15 cellular contexts compared by ENCODE assay signal in the genomic region with DNA sequence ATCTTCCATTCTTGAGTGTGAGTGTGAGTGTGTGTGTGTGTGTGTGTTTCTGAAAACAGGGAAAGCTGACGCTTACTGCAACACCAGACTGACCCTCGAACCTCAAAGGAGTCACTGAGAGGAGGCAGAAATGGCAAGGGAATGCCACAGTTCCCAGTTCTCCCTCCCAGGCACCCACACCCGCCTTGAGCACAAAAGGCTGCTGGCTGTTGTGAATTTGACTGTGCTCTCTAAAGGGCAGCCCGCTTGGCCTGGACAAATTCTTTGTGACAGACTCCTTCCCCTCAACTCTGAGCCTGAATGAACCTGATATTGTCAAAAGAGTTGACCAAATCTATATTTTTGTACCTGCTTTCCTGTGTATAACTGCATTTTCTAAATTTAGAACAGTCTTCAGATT.
A peak's percentile ranks its signal among the peaks of the same experiment; 100 is the strongest.
DNase-seq lines count a peak whose midpoint lies in the region; ATAC-seq and TF ChIP-seq lines count a peak whose summit lies in the region.
"Had no signal": no experiment of that assay in that cellular context is flagged by ENCODE, and none has a peak within 500 bp of the region (broad histone marks: within the 10 kb centered on the region; RNA-seq: fewer than 3 reads in every experiment).

No MANE protein-coding gene starts in this region.

- H3K9me2 ChIP-seq in GM23338 (ENCODE audit: insufficient read depth): no peaks in the 10 kb centered on the region

- no peak overlapping the region for H3K4me3 Mint-ChIP-seq in GM23338
- no peak overlapping the region for H3K4me3 Mint-ChIP-seq in activated T-cell treated with anti-CD3 and anti-CD28 coated beads, Interleukin-2, amount 50 U/mL, for 72 hours
- H3K4me3 Mint-ChIP-seq: CD4-positive, alpha-beta T cell had no signal

- no peak overlapping the region for H3K27ac ChIP-seq in GM23338 (ENCODE audit: low read depth)
- H3K27ac ChIP-seq: HL-60 had no signal

- no peaks in the 10 kb centered on the region for H3K36me3 ChIP-seq in GM23338 (ENCODE audit: insufficient read depth)
- H3K36me3 ChIP-seq: BE2C, HAP-1 had no signal

- H3K27ac Mint-ChIP-seq in GM23338: no peak overlapping the region
- no peak overlapping the region for H3K27ac Mint-ChIP-seq in activated T-cell treated with anti-CD3 and anti-CD28 coated beads, Interleukin-2, amount 50 U/mL, for 72 hours
- H3K27ac Mint-ChIP-seq: CD4-positive, alpha-beta T cell had no signal

- H3K27me3 ChIP-seq in GM23338 (ENCODE audit: insufficient read depth): no peaks in the 10 kb centered on the region
- H3K27me3 ChIP-seq: BE2C had no signal

- H3K79me2 ChIP-seq in GM23338 (replicated peaks; ENCODE audit: insufficient read depth): no peaks in the 10 kb centered on the region

- no peak overlapping the region for H3K4me2 ChIP-seq in GM23338

- H3K4me3 ChIP-seq in GM23338: no peak overlapping the region
- H3K4me3 ChIP-seq: HAP-1 had no signal

- DNase-seq in ELF-1 (ENCODE audit: low read depth, low spot score): peak; percentile 26
- no peak for DNase-seq in GM23338 (ENCODE audit: low spot score)
- peak; percentile 16 for DNase-seq in mesenteric fat pad (ENCODE audit: low spot score)
- DNase-seq in retina: peak; percentile 26
- no peak for DNase-seq in activated naive CD4-positive, alpha-beta T cell (lab: John Stamatoyannopoulos, UW)
- DNase-seq in activated T-cell treated with anti-CD3 and anti-CD28 coated beads, Interleukin-2, amount 50 U/mL, for 72 hours: no peak
- DNase-seq: ACHN; BE2C; C1 segment of cervical spinal cord; Caco-2; CD4-positive, alpha-beta T cell; GDM1 had no signal

- H2AFZ ChIP-seq in GM23338: no peak overlapping the region

- no peak for TF ChIP-seq CTCF in GM23338 (conservative IDR thresholded peaks at IDR 0.05; ENCODE audit: low read depth in 2 of 2)

- no peaks in the 10 kb centered on the region for H3F3A ChIP-seq in GM23338 (replicated peaks; ENCODE audit: low read depth)

- H3K9me3 Mint-ChIP-seq in GM23338: peaks cover 10% of the 10 kb centered on the region; the same call in 1 of the 3 replicates
- peaks cover 1 to 2% of the 10 kb centered on the region in 2 donors for H3K9me3 Mint-ChIP-seq in activated T-cell treated with anti-CD3 and anti-CD28 coated beads, Interleukin-2, amount 50 U/mL, for 72 hours
- H3K9me3 Mint-ChIP-seq: CD4-positive, alpha-beta T cell had no signal

- ATAC-seq in GM23338 (peak; percentile 55), HG02973 (IDR thresholded peaks at IDR 0.05; ENCODE audit: unreplicated experiment) (no peak)
- no peak for ATAC-seq in activated T-cell treated with anti-CD3 and anti-CD28 coated beads, Interleukin-2, amount 50 U/mL, for 72 hours (replicated peaks in 1 of 2)

- H3K4me1 Mint-ChIP-seq in GM23338: peaks cover 4% of the 10 kb centered on the region; the same call in 1 of the 3 replicates
- no peaks in the 10 kb centered on the region for H3K4me1 Mint-ChIP-seq in activated T-cell treated with anti-CD3 and anti-CD28 coated beads, Interleukin-2, amount 50 U/mL, for 72 hours (ENCODE audit: low read depth)

- no peaks in the 10 kb centered on the region for H3K4me1 ChIP-seq in GM23338 (ENCODE audit: insufficient read depth)
- H3K4me1 ChIP-seq: BE2C, Caco-2, HAP-1 had no signal

- no peaks in the 10 kb centered on the region for H4K20me1 ChIP-seq in GM23338 (replicated peaks; ENCODE audit: insufficient read depth)

- no peaks in the 10 kb centered on the region for H3K36me3 Mint-ChIP-seq in GM23338 (ENCODE audit: low read depth)
- no peaks in the 10 kb centered on the region for H3K36me3 Mint-ChIP-seq in activated T-cell treated with anti-CD3 and anti-CD28 coated beads, Interleukin-2, amount 50 U/mL, for 72 hours (ENCODE audit: insufficient read depth in 2 of 2)

- H3K27me3 Mint-ChIP-seq in GM23338 (ENCODE audit: insufficient read depth, low read depth, poor library complexity): peaks cover 3% of the 10 kb centered on the region
- no peaks in the 10 kb centered on the region for H3K27me3 Mint-ChIP-seq in activated T-cell treated with anti-CD3 and anti-CD28 coated beads, Interleukin-2, amount 50 U/mL, for 72 hours (ENCODE audit: low read depth)
- H3K27me3 Mint-ChIP-seq: CD4-positive, alpha-beta T cell had no signal

TF ChIP-seq in GM23338, 12 proteins besides CTCF, POLR2A, EP300 and RAD21 (continues in another document):
- TF ChIP-seq EZH2 (IDR thresholded peaks at IDR 0.05; ENCODE audit: low read depth, unreplicated experiment): no peak
- no peak for TF ChIP-seq NANOG (IDR thresholded peaks at IDR 0.05; ENCODE audit: borderline replicate concordance)
- TF ChIP-seq ZNF114 (CRISPR knock-in tag; IDR thresholded peaks at IDR 0.05): no peak
- TF ChIP-seq CREB1 (CRISPR knock-in tag; IDR thresholded peaks at IDR 0.05; ENCODE audit: low read depth): no peak
- no peak for TF ChIP-seq EZH2phosphoT487 (IDR thresholded peaks at IDR 0.05; ENCODE audit: unreplicated experiment)
- TF ChIP-seq, protein P1, sequence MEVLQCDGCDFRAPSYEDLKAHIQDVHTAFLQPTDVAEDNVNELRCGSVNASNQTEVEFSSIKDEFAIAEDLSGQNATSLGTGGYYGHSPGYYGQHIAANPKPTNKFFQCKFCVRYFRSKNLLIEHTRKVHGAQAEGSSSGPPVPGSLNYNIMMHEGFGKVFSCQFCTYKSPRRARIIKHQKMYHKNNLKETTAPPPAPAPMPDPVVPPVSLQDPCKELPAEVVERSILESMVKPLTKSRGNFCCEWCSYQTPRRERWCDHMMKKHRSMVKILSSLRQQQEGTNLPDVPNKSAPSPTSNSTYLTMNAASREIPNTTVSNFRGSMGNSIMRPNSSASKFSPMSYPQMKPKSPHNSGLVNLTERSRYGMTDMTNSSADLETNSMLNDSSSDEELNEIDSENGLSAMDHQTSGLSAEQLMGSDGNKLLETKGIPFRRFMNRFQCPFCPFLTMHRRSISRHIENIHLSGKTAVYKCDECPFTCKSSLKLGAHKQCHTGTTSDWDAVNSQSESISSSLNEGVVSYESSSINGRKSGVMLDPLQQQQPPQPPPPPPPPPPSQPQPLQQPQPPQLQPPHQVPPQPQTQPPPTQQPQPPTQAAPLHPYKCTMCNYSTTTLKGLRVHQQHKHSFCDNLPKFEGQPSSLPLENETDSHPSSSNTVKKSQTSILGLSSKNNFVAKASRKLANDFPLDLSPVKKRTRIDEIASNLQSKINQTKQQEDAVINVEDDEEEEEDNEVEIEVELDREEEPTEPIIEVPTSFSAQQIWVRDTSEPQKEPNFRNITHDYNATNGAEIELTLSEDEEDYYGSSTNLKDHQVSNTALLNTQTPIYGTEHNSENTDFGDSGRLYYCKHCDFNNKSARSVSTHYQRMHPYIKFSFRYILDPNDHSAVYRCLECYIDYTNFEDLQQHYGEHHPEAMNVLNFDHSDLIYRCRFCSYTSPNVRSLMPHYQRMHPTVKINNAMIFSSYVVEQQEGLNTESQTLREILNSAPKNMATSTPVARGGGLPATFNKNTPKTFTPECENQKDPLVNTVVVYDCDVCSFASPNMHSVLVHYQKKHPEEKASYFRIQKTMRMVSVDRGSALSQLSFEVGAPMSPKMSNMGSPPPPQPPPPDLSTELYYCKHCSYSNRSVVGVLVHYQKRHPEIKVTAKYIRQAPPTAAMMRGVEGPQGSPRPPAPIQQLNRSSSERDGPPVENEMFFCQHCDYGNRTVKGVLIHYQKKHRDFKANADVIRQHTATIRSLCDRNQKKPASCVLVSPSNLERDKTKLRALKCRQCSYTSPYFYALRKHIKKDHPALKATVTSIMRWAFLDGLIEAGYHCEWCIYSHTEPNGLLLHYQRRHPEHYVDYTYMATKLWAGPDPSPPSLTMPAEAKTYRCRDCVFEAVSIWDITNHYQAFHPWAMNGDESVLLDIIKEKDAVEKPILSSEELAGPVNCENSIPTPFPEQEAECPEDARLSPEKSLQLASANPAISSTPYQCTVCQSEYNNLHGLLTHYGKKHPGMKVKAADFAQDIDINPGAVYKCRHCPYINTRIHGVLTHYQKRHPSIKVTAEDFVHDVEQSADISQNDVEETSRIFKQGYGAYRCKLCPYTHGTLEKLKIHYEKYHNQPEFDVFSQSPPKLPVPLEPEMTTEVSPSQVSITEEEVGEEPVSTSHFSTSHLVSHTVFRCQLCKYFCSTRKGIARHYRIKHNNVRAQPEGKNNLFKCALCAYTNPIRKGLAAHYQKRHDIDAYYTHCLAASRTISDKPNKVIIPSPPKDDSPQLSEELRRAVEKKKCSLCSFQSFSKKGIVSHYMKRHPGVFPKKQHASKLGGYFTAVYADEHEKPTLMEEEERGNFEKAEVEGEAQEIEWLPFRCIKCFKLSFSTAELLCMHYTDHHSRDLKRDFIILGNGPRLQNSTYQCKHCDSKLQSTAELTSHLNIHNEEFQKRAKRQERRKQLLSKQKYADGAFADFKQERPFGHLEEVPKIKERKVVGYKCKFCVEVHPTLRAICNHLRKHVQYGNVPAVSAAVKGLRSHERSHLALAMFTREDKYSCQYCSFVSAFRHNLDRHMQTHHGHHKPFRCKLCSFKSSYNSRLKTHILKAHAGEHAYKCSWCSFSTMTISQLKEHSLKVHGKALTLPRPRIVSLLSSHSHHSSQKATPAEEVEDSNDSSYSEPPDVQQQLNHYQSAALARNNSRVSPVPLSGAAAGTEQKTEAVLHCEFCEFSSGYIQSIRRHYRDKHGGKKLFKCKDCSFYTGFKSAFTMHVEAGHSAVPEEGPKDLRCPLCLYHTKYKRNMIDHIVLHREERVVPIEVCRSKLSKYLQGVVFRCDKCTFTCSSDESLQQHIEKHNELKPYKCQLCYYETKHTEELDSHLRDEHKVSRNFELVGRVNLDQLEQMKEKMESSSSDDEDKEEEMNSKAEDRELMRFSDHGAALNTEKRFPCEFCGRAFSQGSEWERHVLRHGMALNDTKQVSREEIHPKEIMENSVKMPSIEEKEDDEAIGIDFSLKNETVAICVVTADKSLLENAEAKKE (CRISPR knock-in tag; IDR thresholded peaks at IDR 0.05): no peak
- no peak for TF ChIP-seq STAT1 (IDR thresholded peaks at IDR 0.05; ENCODE audit: unreplicated experiment)

Comparison
In these comparisons a context has a peak if more than half of its experiments do, and no peak if none do; other contexts are left out.
1. DNase-seq: peak in ELF-1 (single experiment), mesenteric fat pad (single experiment) and retina (single experiment); none in GM23338 (single experiment), activated naive CD4-positive, alpha-beta T cell (0 of 4) and activated T-cell treated with anti-CD3 and anti-CD28 coated beads, Interleukin-2, amount 50 U/mL, for 72 hours (0 of 2).